16 cellular contexts compared by ENCODE assay signal in the genomic region with DNA sequence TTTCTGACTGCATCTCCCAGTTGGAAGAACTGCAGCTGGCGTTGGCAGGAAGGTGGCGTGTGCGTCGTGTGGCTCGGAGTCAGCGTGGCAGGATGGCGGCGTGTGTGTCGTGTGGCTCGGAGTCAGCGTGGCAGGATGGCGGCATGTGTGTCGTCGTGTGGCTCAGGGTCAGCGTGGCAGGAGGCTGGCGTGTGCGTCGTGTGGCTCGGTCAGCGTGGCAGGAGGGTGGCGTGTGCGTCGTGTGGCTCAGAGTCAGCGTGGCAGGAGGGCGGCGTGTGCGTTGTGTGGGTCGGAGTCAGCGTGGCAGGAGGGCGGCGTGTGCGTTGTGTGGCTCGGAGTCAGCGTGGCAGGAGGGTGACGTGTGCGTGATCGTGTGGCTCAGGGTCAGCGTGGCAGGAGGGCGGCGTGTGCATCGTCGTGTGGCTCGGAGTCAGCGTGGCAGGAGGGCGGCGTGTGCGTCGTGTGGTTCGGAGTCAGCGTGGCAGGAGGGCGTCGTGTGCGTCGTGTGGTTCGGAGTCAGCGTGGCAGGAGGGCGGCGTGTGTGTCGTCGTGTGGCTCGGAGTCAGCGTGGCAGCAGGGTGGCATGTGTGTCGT. TPM values are rescaled to one million over a fixed set of nuclear protein-coding genes. Genes with fewer than 3 reads are reported as not detected.
"Had no signal": no experiment of that assay in that cellular context is flagged by ENCODE, and none has a peak within 500 bp of the region (broad histone marks: within the 10 kb centered on the region; RNA-seq: fewer than 3 reads in every experiment).

No MANE protein-coding gene starts in this region.

- H3K9me3 Mint-ChIP-seq: activated T-helper 2 cell treated with anti-CD3 and anti-CD28 coated beads, Interferon-gamma antibody, Interleukin-2, Interleukin-4, amounts not matched to agents 10 μg/mL and 5 μg/mL and 100 μg/mL, durations not matched to agents 14 hours and 24 hours and 36 hours; naive thymus-derived CD8-positive, alpha-beta T cell had no signal

- H3K36me3 ChIP-seq: breast epithelium, pancreas, uterus had no signal

- H3K4me3 ChIP-seq: breast epithelium, pancreas, uterus had no signal

- H3K27ac ChIP-seq: breast epithelium, pancreas, VCaP had no signal

- H3K27ac Mint-ChIP-seq: activated T-helper 2 cell treated with anti-CD3 and anti-CD28 coated beads, Interferon-gamma antibody, Interleukin-2, Interleukin-4, amounts not matched to agents 10 μg/mL and 5 μg/mL and 100 μg/mL, durations not matched to agents 14 hours and 24 hours and 36 hours had no signal

- H3K27me3 Mint-ChIP-seq: activated naive CD8-positive, alpha-beta T cell treated with anti-CD3 and anti-CD28 coated beads, Interleukin-2, amount 10 ng/mL, durations not matched to agents 7 days and 5 days had no signal

- DNase-seq: activated CD4-positive, alpha-beta T cell treated with anti-CD3 and anti-CD28 coated beads for 4 hours; activated CD8-positive, alpha-beta memory T cell treated with anti-CD3 and anti-CD28 coated beads for 24 hours; activated naive CD8-positive, alpha-beta T cell treated with anti-CD3 and anti-CD28 coated beads, Interleukin-2, amount 10 ng/mL, durations not matched to agents 7 days and 5 days; aorta; endodermal cell; stimulated activated CD4-positive, alpha-beta T cell treated with anti-CD3 and anti-CD28 coated beads, Interleukin-15, amount 100 ng/mL, for 24 hours; stimulated activated CD4-positive, alpha-beta T cell treated with anti-CD3 and anti-CD28 coated beads, Interleukin-4, amount 100 ng/mL, for 24 hours; uterus had no signal

- H3K4me3 Mint-ChIP-seq: activated naive CD8-positive, alpha-beta T cell treated with anti-CD3 and anti-CD28 coated beads, Interleukin-2, amount 10 ng/mL, durations not matched to agents 7 days and 5 days; endodermal cell; naive thymus-derived CD8-positive, alpha-beta T cell had no signal

- H3K9me3 ChIP-seq: breast epithelium, pancreas, uterus had no signal

- H3K4me1 ChIP-seq: pancreas had no signal

- H3K27me3 ChIP-seq: breast epithelium, pancreas, uterus had no signal

- FAIRE-seq: pancreas had no signal

- H3K4me1 Mint-ChIP-seq: endodermal cell had no signal

RNA-seq across cellular contexts. Expression of a gene that starts 38.3 kb away (rescaled TPM):
- total RNA-seq: activated naive CD8-positive, alpha-beta T cell treated with anti-CD3 and anti-CD28 coated beads, Interleukin-2, amount 10 ng/mL, durations not matched to agents 7 days and 5 days; activated T-helper 2 cell treated with anti-CD3 and anti-CD28 coated beads, Interferon-gamma antibody, Interleukin-2, Interleukin-4, amounts not matched to agents 10 μg/mL and 5 μg/mL and 100 μg/mL, durations not matched to agents 14 hours and 24 hours and 36 hours; cerebellum; endodermal cell; mononuclear cell; naive thymus-derived CD8-positive, alpha-beta T cell; pancreas; renal cortical epithelial cell had no signal
- polyA plus RNA-seq: naive thymus-derived CD8-positive, alpha-beta T cell had no signal
